Comparison of ENCODE assay signal across 12 cellular contexts in genomic region chr7:116522247-116522646, GRCh38. TPM values are rescaled to one million over a fixed set of nuclear protein-coding genes. Genes with fewer than 3 reads are reported as not detected.
DNase-seq lines count a peak whose midpoint lies in the region; ATAC-seq and TF ChIP-seq lines count a peak whose summit lies in the region.
"Had no signal": no experiment of that assay in that cellular context is flagged by ENCODE, and none has a peak within 500 bp of the region (broad histone marks: within the 10 kb centered on the region; RNA-seq: fewer than 3 reads in every experiment).

No MANE protein-coding gene starts in this region.

- peaks cover 46% of the 10 kb centered on the region for H3F3A ChIP-seq in SK-N-SH (replicated peaks; ENCODE audit: insufficient read depth)

- DNase-seq in H4 (ENCODE audit: low spot score) = peak; percentile 85
- no peak for DNase-seq in SK-N-SH
- DNase-seq in fibroblast of pulmonary artery (ENCODE audit: low read depth) = peak; percentile 94
- no peak for DNase-seq in gastrocnemius medialis
- DNase-seq in SHP77 treated with DMSO at 0.1 percent for 48 hours (lab: John Stamatoyannopoulos, UW) = no peak
- no peak for DNase-seq in GM20000 (ENCODE audit: low spot score)
- DNase-seq in superior temporal gyrus (ENCODE audit: extremely low spot score) = no peak
- no peak for DNase-seq in KBM-7
- DNase-seq: midbrain, NCI-H1092, SHP77, trophoblast cell had no signal

- no peak overlapping the region for H3K4me3 ChIP-seq in SK-N-SH (ENCODE audit: low read depth in 2 of 2, low read length in 1 of 2)
- no peak overlapping the region for H3K4me3 ChIP-seq in fibroblast of pulmonary artery (replicated peaks; ENCODE audit: low read depth, low read length)
- no peak overlapping the region for H3K4me3 ChIP-seq in gastrocnemius medialis

- CTCF ChIA-PET in SK-N-SH (lab: Yijun Ruan, JAX) = interaction anchor here (1.4 to 2.0 kb wide), 2 partner anchors 70 to 350 kb away, joined by 3 to 7 read pairs; no protein-coding TSS in a partner anchor

- H3K9ac ChIP-seq in SK-N-SH = peak overlapping the region; percentile 51

- in situ Hi-C loops in gastrocnemius medialis (cut with MboI; ENCODE audit: low sequenced_read_pairs in 4 of 4) (loop anchor here in 3 of 4 donors (10.0 kb wide), 2 partner anchors 63 to 257 kb away; no protein-coding TSS in a partner anchor), KBM-7 (cut with MboI; ENCODE audit: low pct_unique_long_range_greater_than_20kb, low sequenced_read_pairs) (no loop called here)

- H3K36me3 ChIP-seq in SK-N-SH (replicated peaks in 1 of 2; ENCODE audit: control insufficient read depth in 1 of 2, insufficient read depth in 2 of 2, low read length in 1 of 2) (peaks cover 5 to 8% of the 10 kb centered on the region in 2 experiments), gastrocnemius medialis (no peaks in the 10 kb centered on the region)

- POLR2A ChIA-PET in SK-N-SH (lab: Yijun Ruan, JAX) = no interaction called here

- no peak for TF ChIP-seq CTCF in SK-N-SH (IDR thresholded peaks at IDR 0.05)
- no peak for TF ChIP-seq CTCF in fibroblast of pulmonary artery (IDR thresholded peaks at IDR 0.05; ENCODE audit: low read length, missing control alignments)
- TF ChIP-seq CTCF in gastrocnemius medialis (IDR thresholded peaks at IDR 0.05 in 4 of 5, conservative IDR thresholded peaks at IDR 0.05 in 1 of 5) = no peak
- no peak for TF ChIP-seq CTCF in GM20000 (IDR thresholded peaks at IDR 0.05; ENCODE audit: extremely low read depth, missing control alignments)

- H3K9me2 ChIP-seq in SK-N-SH = no peaks in the 10 kb centered on the region

- no peaks in the 10 kb centered on the region for H3K27me3 ChIP-seq in SK-N-SH (ENCODE audit: insufficient read depth)
- H3K27me3 ChIP-seq in gastrocnemius medialis = no peaks in the 10 kb centered on the region

- H3K9me3 ChIP-seq in SK-N-SH = no peaks in the 10 kb centered on the region
- H3K9me3 ChIP-seq in gastrocnemius medialis = no peaks in the 10 kb centered on the region

- H3K27ac ChIP-seq in SK-N-SH (ENCODE audit: low read depth in 2 of 2, low read length in 1 of 2) = peak overlapping the region; percentile 84 to 99; a peak in 3 of 4 replicates
- peak overlapping the region; percentile 40 to 83 (median 72) for H3K27ac ChIP-seq in gastrocnemius medialis

- peak overlapping the region; percentile 54; the same call in 1 of the 2 replicates for H3K4me2 ChIP-seq in SK-N-SH

- peaks cover 25% of the 10 kb centered on the region for H3K79me2 ChIP-seq in SK-N-SH (ENCODE audit: insufficient read depth)

- no peaks in the 10 kb centered on the region for H4K20me1 ChIP-seq in SK-N-SH (ENCODE audit: insufficient read depth)

- no peak for TF ChIP-seq POLR2A in gastrocnemius medialis (IDR thresholded peaks at IDR 0.05)

- ATAC-seq in gastrocnemius medialis = no peak

- no peak for TF ChIP-seq RAD21 in SK-N-SH (IDR thresholded peaks at IDR 0.05; ENCODE audit: low read length)

- WGBS in SK-N-SH (ENCODE audit: low lambda C conversion rate) = 7% methylated on average over 5 of the region's 5 CpGs

- peaks cover 4 to 40% of the 10 kb centered on the region in 2 experiments for H3K4me1 ChIP-seq in SK-N-SH (ENCODE audit: control insufficient read depth in 1 of 2, insufficient read depth in 2 of 2, low read depth in 1 of 2, low read length in 1 of 2)
- peaks cover 0 to 14% of the 10 kb centered on the region in 2 donors for H3K4me1 ChIP-seq in gastrocnemius medialis

- intact Hi-C loops in gastrocnemius medialis (cut with DNase I; ENCODE audit: low total_unique reads) = no loop called here

- peak; percentile 50 to 83; a peak in 3 of 4 replicates for TF ChIP-seq EP300 in SK-N-SH (IDR thresholded peaks at IDR 0.05; ENCODE audit: borderline replicate concordance in 1 of 2, low read depth in 1 of 2, low read length in 1 of 2)

- peak overlapping the region; percentile 50 for H2AFZ ChIP-seq in SK-N-SH (ENCODE audit: low read depth)

TF ChIP-seq in SK-N-SH, 30 proteins besides CTCF, POLR2A, EP300 and RAD21 (continues in another document):
- TF ChIP-seq TCF12 (IDR thresholded peaks at IDR 0.05) (peak; percentile 90), TEAD4 (IDR thresholded peaks at IDR 0.05; ENCODE audit: borderline replicate concordance, insufficient read depth) (peak; percentile 83), GATA2 (CRISPR knock-in tag; IDR thresholded peaks at IDR 0.05) (no peak), NFIC (IDR thresholded peaks at IDR 0.05; ENCODE audit: borderline replicate concordance) (peak; percentile 74), PBX3 (IDR thresholded peaks at IDR 0.05) (peak; percentile 82), ZBTB33 (IDR thresholded peaks at IDR 0.05; ENCODE audit: borderline replicate concordance, low read depth) (no peak), YY1 (IDR thresholded peaks at IDR 0.05; ENCODE audit: low read depth) (no peak), FOSL2 (IDR thresholded peaks at IDR 0.05; ENCODE audit: borderline replicate concordance, low read depth) (peak; percentile 94), POLR2AphosphoS5 (IDR thresholded peaks at IDR 0.05; ENCODE audit: low read depth, low read length) (peak; percentile 66; the same call in 1 of the 2 replicates), NRF1 (IDR thresholded peaks at IDR 0.05; ENCODE audit: low read depth, low read length) (no peak), RXRA (IDR thresholded peaks at IDR 0.05; ENCODE audit: borderline replicate concordance, low read depth) (peak; percentile 75; the same call in 1 of the 2 replicates), SIN3A (IDR thresholded peaks at IDR 0.05; ENCODE audit: borderline replicate concordance, low read depth, low read length) (peak; percentile 85), ELF1 (IDR thresholded peaks at IDR 0.05) (peak; percentile 49; the same call in 1 of the 2 replicates), MAX (IDR thresholded peaks at IDR 0.05; ENCODE audit: low read depth) (peak; percentile 68; the same call in 1 of the 2 replicates), JUND (IDR thresholded peaks at IDR 0.05) (peak; percentile 86)

RNA-seq across cellular contexts. Expression of gene CAV1, which starts 2.6 kb away (rescaled TPM):
- 210 and 218 TPM in 2 replicates for total RNA-seq in H4 (2014; rRNA removed; shearing (Covaris generic))
- polyA plus RNA-seq in SK-N-SH (2012; rRNA removed) = 968 and 1,061 TPM in 2 replicates
- 882 and 1,015 TPM in 2 replicates for polyA plus RNA-seq in SK-N-SH (2012; cell fraction: cytosol; rRNA removed)
- 515 and 554 TPM in 2 replicates for polyA plus RNA-seq in SK-N-SH (2012; cell fraction: nucleus; rRNA removed)
- total RNA-seq in gastrocnemius medialis = 10 to 100 TPM; 64.7 to 87.8 (median 71.2) TPM

RNA-seq across cellular contexts. Expression of gene CAV2, which starts 22.7 kb away (rescaled TPM):
- total RNA-seq in H4 (2014; rRNA removed; shearing (Covaris generic)) = 59.4 and 67.2 TPM in 2 replicates
- polyA plus RNA-seq in SK-N-SH (2012; rRNA removed) = 182 and 265 TPM in 2 replicates
- 265 and 285 TPM in 2 replicates for polyA plus RNA-seq in SK-N-SH (2012; cell fraction: cytosol; rRNA removed)
- 58.7 and 83.4 TPM in 2 replicates for polyA plus RNA-seq in SK-N-SH (2012; cell fraction: nucleus; rRNA removed)
- 10 to 100 TPM; 12.7 to 26.2 (median 14.9) TPM for total RNA-seq in gastrocnemius medialis

Comparison
In these comparisons a context has a peak if more than half of its experiments do, and no peak if none do; other contexts are left out.
1. DNase-seq: peak in H4 (single experiment) and fibroblast of pulmonary artery (single experiment); none in SK-N-SH (single experiment), gastrocnemius medialis (0 of 2), SHP77 treated with DMSO at 0.1 percent for 48 hours (single experiment), GM20000 (single experiment), superior temporal gyrus (single experiment) and KBM-7 (single experiment).